24 cellular contexts compared by ENCODE assay signal in the genomic region with DNA sequence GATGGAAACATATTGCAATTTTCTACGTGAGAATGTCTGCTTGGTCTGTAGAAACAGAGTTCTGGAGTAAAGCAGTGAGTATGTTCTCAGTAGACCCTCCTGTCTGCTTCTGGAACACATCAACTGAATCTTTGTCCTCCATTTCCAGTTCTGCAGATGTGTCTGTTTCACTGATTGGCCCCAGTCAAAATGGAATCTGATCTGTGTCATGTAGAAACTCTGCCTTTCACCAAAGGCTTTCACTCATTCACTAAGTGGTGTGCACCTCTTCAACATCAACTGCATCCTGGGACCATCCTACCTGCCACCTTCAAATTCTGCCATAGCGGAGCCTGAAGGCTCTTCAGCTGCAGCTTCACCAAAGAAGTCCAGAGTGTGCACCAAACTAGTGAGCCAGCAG. TPM values are rescaled to one million over a fixed set of nuclear protein-coding genes. Genes with fewer than 3 reads are reported as not detected.
DNase-seq lines count a peak whose midpoint lies in the region; ATAC-seq and TF ChIP-seq lines count a peak whose summit lies in the region.
"Had no signal": no experiment of that assay in that cellular context is flagged by ENCODE, and none has a peak within 500 bp of the region (broad histone marks: within the 10 kb centered on the region; RNA-seq: fewer than 3 reads in every experiment).

No MANE protein-coding gene starts in this region.

- H3K9me3 Mint-ChIP-seq in activated CD4-positive, alpha-beta T cell treated with anti-CD3 and anti-CD28 coated beads, Interleukin-2, amount 10 ng/mL, durations not matched to agents 24 days and 14 days, result peaks cover 4% of the 10 kb centered on the region
- no peaks in the 10 kb centered on the region for H3K9me3 Mint-ChIP-seq in activated T-helper 17 cell treated with anti-CD3 and anti-CD28 coated beads, Interleukin-2, amount 50 U/mL, for 72 hours
- H3K9me3 Mint-ChIP-seq in naive B cell, result no peaks in the 10 kb centered on the region

- DNase-seq in activated CD4-positive, alpha-beta T cell treated with anti-CD3 and anti-CD28 coated beads, Interleukin-2, amount 10 ng/mL, durations not matched to agents 24 days and 14 days, result peak; percentile 53
- DNase-seq in activated CD4-positive, alpha-beta T cell treated with anti-CD3 and anti-CD28 coated beads, Interleukin-2, amount 50 U/mL, for 48 hours, result no peak
- DNase-seq in HL-60 (ENCODE audit: low read depth in 1 of 2, low spot score in 1 of 2), result no peak
- no peak for DNase-seq in naive B cell
- DNase-seq in mesenteric fat pad (ENCODE audit: low spot score), result no peak
- DNase-seq in NCI-H1048 (lab: John Stamatoyannopoulos, UW), result no peak
- DNase-seq in SW480 (ENCODE audit: low spot score), result no peak
- DNase-seq: 8988T; activated CD4-positive, CD25-positive, alpha-beta regulatory T cell treated with anti-CD3 and anti-CD28 coated beads, Interleukin-2, amount 50 U/mL, for 72 hours; activated T-cell treated with anti-CD3 and anti-CD28 coated beads for 4 hours; amniotic stem cell; DMS153; kidney glomerular epithelial cell; mesenchymal stem cell; NCI-H1694 treated with DMSO at 0.1 percent for 48 hours; NCI-H446; NK-92 treated with Interleukin-12 subunit alpha and Interleukin-12 subunit beta, amount 100 ng/mL, for 24 hours; stimulated activated CD4-positive, alpha-beta T cell treated with anti-CD3 and anti-CD28 coated beads, Interleukin-2, amount 100 ng/mL, for 48 hours; uterus had no signal

- ATAC-seq in activated T-helper 17 cell treated with anti-CD3 and anti-CD28 coated beads, Interleukin-2, amount 50 U/mL, for 72 hours (replicated peaks), result no peak
- no peak for ATAC-seq in naive B cell (ENCODE audit: low read depth in 2 of 2)
- ATAC-seq: HCT116 had no signal

- H3K27ac Mint-ChIP-seq in activated CD4-positive, alpha-beta T cell treated with anti-CD3 and anti-CD28 coated beads, Interleukin-2, amount 10 ng/mL, durations not matched to agents 24 days and 14 days, result peak overlapping the region; percentile 73
- H3K27ac Mint-ChIP-seq in activated T-helper 17 cell treated with anti-CD3 and anti-CD28 coated beads, Interleukin-2, amount 50 U/mL, for 72 hours, result peak overlapping the region; percentile 88
- peak overlapping the region; percentile 7 to 90 (median 54) for H3K27ac Mint-ChIP-seq in naive B cell
- H3K27ac Mint-ChIP-seq: progenitor cell of endocrine pancreas had no signal

- peak overlapping the region; percentile 85 for H3K27ac ChIP-seq in HL-60 (replicated peaks)
- H3K27ac ChIP-seq: cardiac muscle cell, SK-N-MC, uterus had no signal

- H3K4me3 Mint-ChIP-seq in activated CD4-positive, alpha-beta T cell treated with anti-CD3 and anti-CD28 coated beads, Interleukin-2, amount 10 ng/mL, durations not matched to agents 24 days and 14 days, result peak overlapping the region; percentile 55
- peak overlapping the region; percentile 59 for H3K4me3 Mint-ChIP-seq in activated T-helper 17 cell treated with anti-CD3 and anti-CD28 coated beads, Interleukin-2, amount 50 U/mL, for 72 hours
- peak overlapping the region in 1 of 8 donors; percentile 28 for H3K4me3 Mint-ChIP-seq in naive B cell

- TF ChIP-seq CTCF in HL-60 (IDR thresholded peaks at IDR 0.05; ENCODE audit: insufficient read depth, low read length), result no peak

- peaks cover 50% of the 10 kb centered on the region for H3K4me1 Mint-ChIP-seq in activated CD4-positive, alpha-beta T cell treated with anti-CD3 and anti-CD28 coated beads, Interleukin-2, amount 10 ng/mL, durations not matched to agents 24 days and 14 days
- H3K4me1 Mint-ChIP-seq in activated T-helper 17 cell treated with anti-CD3 and anti-CD28 coated beads, Interleukin-2, amount 50 U/mL, for 72 hours, result peaks cover 28% of the 10 kb centered on the region
- H3K4me1 Mint-ChIP-seq in naive B cell, result peaks cover 29 to 62% (median 48%) of the 10 kb centered on the region in 3 donors

- peaks cover 22% of the 10 kb centered on the region for H3K36me3 Mint-ChIP-seq in activated CD4-positive, alpha-beta T cell treated with anti-CD3 and anti-CD28 coated beads, Interleukin-2, amount 10 ng/mL, durations not matched to agents 24 days and 14 days (ENCODE audit: low read depth)
- peaks cover 32% of the 10 kb centered on the region for H3K36me3 Mint-ChIP-seq in activated T-helper 17 cell treated with anti-CD3 and anti-CD28 coated beads, Interleukin-2, amount 50 U/mL, for 72 hours (ENCODE audit: low read depth)
- no peaks in the 10 kb centered on the region for H3K36me3 Mint-ChIP-seq in naive B cell

- H3K27me3 ChIP-seq in HL-60 (ENCODE audit: insufficient read depth, poor library complexity, severe bottlenecking), result no peaks in the 10 kb centered on the region
- H3K27me3 ChIP-seq: cardiac muscle cell, uterus had no signal

- H3K27me3 Mint-ChIP-seq in activated CD4-positive, alpha-beta T cell treated with anti-CD3 and anti-CD28 coated beads, Interleukin-2, amount 10 ng/mL, durations not matched to agents 24 days and 14 days, result peaks cover 5% of the 10 kb centered on the region
- H3K27me3 Mint-ChIP-seq in activated T-helper 17 cell treated with anti-CD3 and anti-CD28 coated beads, Interleukin-2, amount 50 U/mL, for 72 hours, result no peaks in the 10 kb centered on the region
- H3K27me3 Mint-ChIP-seq in naive B cell, result no peaks in the 10 kb centered on the region

- intact Hi-C loops in activated CD4-positive, alpha-beta T cell treated with anti-CD3 and anti-CD28 coated beads, Interleukin-2, amount 10 ng/mL, durations not matched to agents 24 days and 14 days (cut with micrococcal nuclease), result loop anchor here (10.0 kb wide), 2 partner anchors 516 to 1216 kb away; a partner anchor contains a TSS

- H3K4me3 ChIP-seq in HL-60 (replicated peaks; ENCODE audit: insufficient read depth, low read length), result no peak overlapping the region
- H3K4me3 ChIP-seq: cardiac muscle cell, SK-N-MC, uterus had no signal

RNA-seq across cellular contexts. Expression of a gene that starts 2.8 kb away (rescaled TPM):
- total RNA-seq in activated CD4-positive, alpha-beta T cell treated with anti-CD3 and anti-CD28 coated beads, Interleukin-2, amount 10 ng/mL, durations not matched to agents 24 days and 14 days, result 77.7 and 78.3 TPM in 2 replicates
- total RNA-seq in activated T-helper 17 cell treated with anti-CD3 and anti-CD28 coated beads, Interleukin-2, amount 50 U/mL, for 72 hours, result 100 to 1,000 TPM in 1 of 2 donors, 10 to 100 TPM in 1; 73.8 to 168 TPM
- 10 to 100 TPM; 11.6 to 24.6 (median 17.6) TPM for polyA plus RNA-seq in naive B cell (ENCODE audit: low read depth in 6 of 6)
- total RNA-seq in mesenteric fat pad, result 15.5 TPM
